ENCODE assay signal across 10 cellular contexts in genomic region chr9:104921067-104921741, GRCh38. TPM values are rescaled to one million over a fixed set of nuclear protein-coding genes. Genes with fewer than 3 reads are reported as not detected.
A peak's percentile ranks its signal among the peaks of the same experiment; 100 is the strongest.
DNase-seq lines count a peak whose midpoint lies in the region; ATAC-seq and TF ChIP-seq lines count a peak whose summit lies in the region.
"Had no signal": no experiment of that assay in that cellular context is flagged by ENCODE, and none has a peak within 500 bp of the region (broad histone marks: within the 10 kb centered on the region; RNA-seq: fewer than 3 reads in every experiment).

No MANE protein-coding gene starts in this region.

- TF ChIP-seq CTCF in psoas muscle (IDR thresholded peaks at IDR 0.05) (no peak), colonic mucosa (IDR thresholded peaks at IDR 0.05) (no peak)

- H3K4me1 ChIP-seq in SJSA1 (replicated peaks) (peaks cover 33% of the 10 kb centered on the region), psoas muscle (peaks cover 67% of the 10 kb centered on the region), colonic mucosa (no peaks in the 10 kb centered on the region)
- H3K4me1 ChIP-seq: breast epithelium had no signal

- peak overlapping the region; percentile 39 for H3K27ac ChIP-seq in SJSA1
- peak overlapping the region; percentile 11 for H3K27ac ChIP-seq in psoas muscle
- no peak overlapping the region for H3K27ac ChIP-seq in colonic mucosa
- H3K27ac ChIP-seq: breast epithelium had no signal

- H3K9me3 ChIP-seq in SJSA1 (replicated peaks) = no peaks in the 10 kb centered on the region
- H3K9me3 ChIP-seq in psoas muscle = no peaks in the 10 kb centered on the region
- H3K9me3 ChIP-seq in colonic mucosa = no peaks in the 10 kb centered on the region
- H3K9me3 ChIP-seq: breast epithelium had no signal

- ATAC-seq in GM18873 (IDR thresholded peaks at IDR 0.05; ENCODE audit: low FRiP score, unreplicated experiment) = peak; percentile 49
- peak; percentile 56 for ATAC-seq in HG02798 (IDR thresholded peaks at IDR 0.05; ENCODE audit: poor library complexity, unreplicated experiment)
- ATAC-seq in psoas muscle = no peak
- no peak for ATAC-seq in GM19324 (IDR thresholded peaks at IDR 0.05; ENCODE audit: low FRiP score, unreplicated experiment)

- DNase-seq in SJSA1 (ENCODE audit: low read depth in 1 of 2, low spot score in 2 of 2) (peak in 1 of 2 experiments; percentile 32), psoas muscle (no peak), colonic mucosa (no peak), NCI-H510A treated with DMSO at 0.1 percent for 48 hours (lab: John Stamatoyannopoulos, UW) (no peak), AML-193 (lab: John Stamatoyannopoulos, UW) (no peak)
- DNase-seq: Calu3 had no signal

- 75 to 83% (median 80%) methylated on average over 3 of the region's 3 CpGs for WGBS in psoas muscle, 3 donors

- H3K27me3 ChIP-seq in SJSA1 (replicated peaks) (no peaks in the 10 kb centered on the region), psoas muscle (ENCODE audit: insufficient read depth in 3 of 3, low read length in 2 of 3) (no peaks in the 10 kb centered on the region), colonic mucosa (no peaks in the 10 kb centered on the region)
- H3K27me3 ChIP-seq: breast epithelium had no signal

- H3K4me3 ChIP-seq in SJSA1 (no peak overlapping the region), psoas muscle (no peak overlapping the region), colonic mucosa (no peak overlapping the region)

- H3K9ac ChIP-seq in colonic mucosa (ENCODE audit: low read depth in 2 of 2, low read length in 2 of 2) = no peak overlapping the region

- intact Hi-C loops in psoas muscle (cut with DNase I) (loop anchor here in 1 of 2 donors (10.0 kb wide), 1 partner anchor 56 kb away; no protein-coding TSS in a partner anchor), colonic mucosa (cut with DNase I) (no loop called here)

- H3K36me3 ChIP-seq in SJSA1 (no peaks in the 10 kb centered on the region), psoas muscle (ENCODE audit: insufficient read depth in 1 of 2, low read depth in 1 of 2) (peaks cover 4 to 7% of the 10 kb centered on the region in 2 donors), colonic mucosa (no peaks in the 10 kb centered on the region)
- H3K36me3 ChIP-seq: breast epithelium had no signal

RNA-seq across cellular contexts. Expression of gene ABCA1, which starts 6.8 kb away (rescaled TPM):
- 4.7 and 8.9 TPM in 2 replicates for total RNA-seq in SJSA1 (2014; rRNA removed; shearing (Covaris generic))
- total RNA-seq in psoas muscle (10 to 100 TPM in 2 of 4 donors, 1 to 10 TPM in 2; 8.2 to 26.1 (median 16.2) TPM), colonic mucosa (10 to 100 TPM; 11.2 to 17.8 TPM)
- 1 to 10 TPM; 1.9 to 6.3 (median 3.3) TPM for polyA plus RNA-seq in psoas muscle

Comparison
In these comparisons a context has a peak if more than half of its experiments do, and no peak if none do; other contexts are left out.
1. ATAC-seq: peak in GM18873 (single experiment) and HG02798 (single experiment); none in psoas muscle (0 of 4) and GM19324 (single experiment).